1 cellular context compared by ENCODE assay signal in genomic region chr1:35174225-35174540, GRCh38.
TF ChIP-seq lines count a peak whose summit lies in the region.

No MANE protein-coding gene starts in this region.

TF ChIP-seq in SK-N-SH treated with all-trans-retinoic acid at 6 μM for 48 hours, 23 proteins besides CTCF, POLR2A, EP300 and RAD21 (continued from another document):
- TF ChIP-seq TSHZ2 (CRISPR knock-in tag; IDR thresholded peaks at IDR 0.05) (no peak), ZNF8 (CRISPR knock-in tag; IDR thresholded peaks at IDR 0.05) (no peak), PPARA (CRISPR knock-in tag; IDR thresholded peaks at IDR 0.05; ENCODE audit: borderline replicate concordance) (no peak), CSRNP3 (CRISPR knock-in tag; IDR thresholded peaks at IDR 0.05) (no peak), PATZ1 (CRISPR knock-in tag; IDR thresholded peaks at IDR 0.05; ENCODE audit: borderline replicate concordance) (no peak), TCF4 (CRISPR knock-in tag; IDR thresholded peaks at IDR 0.05; ENCODE audit: borderline replicate concordance) (no peak), ISL1 (CRISPR knock-in tag; IDR thresholded peaks at IDR 0.05) (no peak), CREB5 (CRISPR knock-in tag; IDR thresholded peaks at IDR 0.05; ENCODE audit: low read depth) (no peak), BACH2 (CRISPR knock-in tag; IDR thresholded peaks at IDR 0.05; ENCODE audit: borderline replicate concordance) (no peak), ZFP30 (CRISPR knock-in tag; IDR thresholded peaks at IDR 0.05) (no peak), SNAI2 (CRISPR knock-in tag; IDR thresholded peaks at IDR 0.05) (no peak), POU6F1 (CRISPR knock-in tag; IDR thresholded peaks at IDR 0.05; ENCODE audit: borderline replicate concordance, low read depth) (no peak), OSR1 (CRISPR knock-in tag; IDR thresholded peaks at IDR 0.05) (no peak), RARB (CRISPR knock-in tag; IDR thresholded peaks at IDR 0.05) (no peak), ZNF565 (CRISPR knock-in tag; conservative IDR thresholded peaks at IDR 0.05; ENCODE audit: low read depth) (no peak)
